8 cellular contexts compared by ENCODE assay signal in genomic region chr12:57611116-57611809, GRCh38. TPM values are rescaled to one million over a fixed set of nuclear protein-coding genes. Genes with fewer than 3 reads are reported as not detected.
A peak's percentile ranks its signal among the peaks of the same experiment; 100 is the strongest.
DNase-seq lines count a peak whose midpoint lies in the region; FAIRE-seq lines count a peak whose summit lies in the region.

ARHGEF25 (plus strand) TSS chr12:57611435; CDS start chr12:57611895, 460 bp downstream.

- no peaks in the 10 kb centered on the region for H3K9me3 Mint-ChIP-seq in activated CD4-positive, alpha-beta T cell treated with anti-CD3 and anti-CD28 coated beads, Interleukin-2, amount 10 ng/mL, durations not matched to agents 24 days and 14 days
- H3K9me3 Mint-ChIP-seq in stimulated activated naive CD8-positive, alpha-beta T cell treated with anti-CD3 and anti-CD28 coated beads, Interleukin-15, Interleukin-2, amounts not matched to agents 100 ng/mL and 50 ng/mL, for 24 hours = no peaks in the 10 kb centered on the region

- H3K36me3 Mint-ChIP-seq in activated CD4-positive, alpha-beta T cell treated with anti-CD3 and anti-CD28 coated beads, Interleukin-2, amount 10 ng/mL, durations not matched to agents 24 days and 14 days (ENCODE audit: low read depth) = no peaks in the 10 kb centered on the region
- H3K36me3 Mint-ChIP-seq in stimulated activated naive CD8-positive, alpha-beta T cell treated with anti-CD3 and anti-CD28 coated beads, Interleukin-15, Interleukin-2, amounts not matched to agents 100 ng/mL and 50 ng/mL, for 24 hours (ENCODE audit: low read depth) = no peaks in the 10 kb centered on the region

- DNase-seq in AG20443 (ENCODE audit: low spot score) = peak; percentile 95
- DNase-seq in GM19239 (ENCODE audit: insufficient read length, low spot score) = peak; percentile 73
- peak; percentile 76 for DNase-seq in NCI-H146 (lab: John Stamatoyannopoulos, UW)
- DNase-seq in activated CD4-positive, alpha-beta T cell treated with anti-CD3 and anti-CD28 coated beads, Interleukin-2, amount 10 ng/mL, durations not matched to agents 24 days and 14 days = peak; percentile 80
- DNase-seq in effector CD8-positive, alpha-beta T cell (lab: John Stamatoyannopoulos, UW) = peak; percentile 27
- DNase-seq in medulla oblongata (ENCODE audit: extremely low spot score) = peak; percentile 40
- no peak for DNase-seq in GF-D8 (lab: John Stamatoyannopoulos, UW)

- H3K4me3 Mint-ChIP-seq in activated CD4-positive, alpha-beta T cell treated with anti-CD3 and anti-CD28 coated beads, Interleukin-2, amount 10 ng/mL, durations not matched to agents 24 days and 14 days = peak within 1 kb of the TSS; percentile 77
- peak within 1 kb of the TSS; percentile 70 for H3K4me3 Mint-ChIP-seq in stimulated activated naive CD8-positive, alpha-beta T cell treated with anti-CD3 and anti-CD28 coated beads, Interleukin-15, Interleukin-2, amounts not matched to agents 100 ng/mL and 50 ng/mL, for 24 hours

- peaks cover 7% of the 10 kb centered on the region for H3K4me1 Mint-ChIP-seq in activated CD4-positive, alpha-beta T cell treated with anti-CD3 and anti-CD28 coated beads, Interleukin-2, amount 10 ng/mL, durations not matched to agents 24 days and 14 days
- H3K4me1 Mint-ChIP-seq in stimulated activated naive CD8-positive, alpha-beta T cell treated with anti-CD3 and anti-CD28 coated beads, Interleukin-15, Interleukin-2, amounts not matched to agents 100 ng/mL and 50 ng/mL, for 24 hours (ENCODE audit: low read depth) = peaks cover 16% of the 10 kb centered on the region

- intact Hi-C loops in activated CD4-positive, alpha-beta T cell treated with anti-CD3 and anti-CD28 coated beads, Interleukin-2, amount 10 ng/mL, durations not matched to agents 24 days and 14 days (cut with micrococcal nuclease) = no loop called here

- H3K27me3 Mint-ChIP-seq in activated CD4-positive, alpha-beta T cell treated with anti-CD3 and anti-CD28 coated beads, Interleukin-2, amount 10 ng/mL, durations not matched to agents 24 days and 14 days = peaks cover 48% of the 10 kb centered on the region
- H3K27me3 Mint-ChIP-seq in stimulated activated naive CD8-positive, alpha-beta T cell treated with anti-CD3 and anti-CD28 coated beads, Interleukin-15, Interleukin-2, amounts not matched to agents 100 ng/mL and 50 ng/mL, for 24 hours = peaks cover 14% of the 10 kb centered on the region

- FAIRE-seq in GM19239 (lab: Jason Lieb, UNC) = no peak

- H3K27ac Mint-ChIP-seq in activated CD4-positive, alpha-beta T cell treated with anti-CD3 and anti-CD28 coated beads, Interleukin-2, amount 10 ng/mL, durations not matched to agents 24 days and 14 days = peak within 1 kb of the TSS; percentile 62
- peak within 1 kb of the TSS; percentile 67 for H3K27ac Mint-ChIP-seq in stimulated activated naive CD8-positive, alpha-beta T cell treated with anti-CD3 and anti-CD28 coated beads, Interleukin-15, Interleukin-2, amounts not matched to agents 100 ng/mL and 50 ng/mL, for 24 hours

RNA-seq across cellular contexts. Expression of gene ARHGEF25, which starts in this region (rescaled TPM):
- total RNA-seq in activated CD4-positive, alpha-beta T cell treated with anti-CD3 and anti-CD28 coated beads, Interleukin-2, amount 10 ng/mL, durations not matched to agents 24 days and 14 days = 1.6 and 1.7 TPM in 2 replicates
